Comparison of ENCODE assay signal across 30 cellular contexts in genomic region chr7:50598455-50599343, GRCh38. TPM values are rescaled to one million over a fixed set of nuclear protein-coding genes. Genes with fewer than 3 reads are reported as not detected.
A peak's percentile ranks its signal among the peaks of the same experiment; 100 is the strongest.
DNase-seq lines count a peak whose midpoint lies in the region; ATAC-seq lines count a peak whose summit lies in the region.
"Had no signal": no experiment of that assay in that cellular context is flagged by ENCODE, and none has a peak within 500 bp of the region (broad histone marks: within the 10 kb centered on the region; RNA-seq: fewer than 3 reads in every experiment).

No MANE protein-coding gene starts in this region.

- no peak overlapping the region for H3K4me3 Mint-ChIP-seq in activated naive CD8-positive, alpha-beta T cell treated with anti-CD3 and anti-CD28 coated beads, Interleukin-2, amount 10 ng/mL, durations not matched to agents 7 days and 5 days
- no peak overlapping the region for H3K4me3 Mint-ChIP-seq in activated naive CD8-positive, alpha-beta T cell treated with anti-CD3 and anti-CD28 coated beads, Interleukin-2, amount 50 U/mL, for 24 hours
- no peak overlapping the region for H3K4me3 Mint-ChIP-seq in effector memory CD8-positive, alpha-beta T cell
- H3K4me3 Mint-ChIP-seq: activated naive CD4-positive, alpha-beta T cell treated with anti-CD3 and anti-CD28 coated beads, Interleukin-2, amount 10 ng/mL, durations not matched to agents 7 days and 5 days; CD4-positive, CD25-positive, alpha-beta regulatory T cell; stimulated activated memory B cell treated with anti-CD40 and anti-IgM and Interleukin-4, amounts not matched to agents 10 μg/mL and 1 μg/mL and 100 μg/mL, for 72 hours had no signal

- ATAC-seq in activated naive CD8-positive, alpha-beta T cell treated with anti-CD3 and anti-CD28 coated beads, Interleukin-2, amount 10 ng/mL, durations not matched to agents 7 days and 5 days (ENCODE audit: low read depth), result no peak
- ATAC-seq in activated naive CD8-positive, alpha-beta T cell treated with anti-CD3 and anti-CD28 coated beads, Interleukin-2, amount 50 U/mL, for 24 hours, result no peak
- no peak for ATAC-seq in effector memory CD8-positive, alpha-beta T cell (replicated peaks)
- no peak for ATAC-seq in HG03432 (IDR thresholded peaks at IDR 0.05; ENCODE audit: unreplicated experiment)
- ATAC-seq: activated CD4-positive, CD25-positive, alpha-beta regulatory T cell treated with anti-CD3 and anti-CD28 coated beads, Interleukin-2, amount 50 U/mL, for 24 hours; gastrocnemius medialis; HCT116; Panc1; stimulated activated memory B cell treated with anti-CD40 and anti-IgM and Interleukin-4, amounts not matched to agents 10 μg/mL and 1 μg/mL and 100 μg/mL, for 72 hours had no signal

- no peak for DNase-seq in activated naive CD8-positive, alpha-beta T cell treated with anti-CD3 and anti-CD28 coated beads, Interleukin-2, amount 10 ng/mL, durations not matched to agents 7 days and 5 days
- DNase-seq in activated naive CD8-positive, alpha-beta T cell treated with anti-CD3 and anti-CD28 coated beads, Interleukin-2, amount 50 U/mL, for 24 hours, result no peak
- DNase-seq in NCI-H345 (lab: John Stamatoyannopoulos, UW) (peak; percentile 53), cerebellar cortex (ENCODE audit: low spot score) (no peak)
- no peak for DNase-seq in effector memory CD8-positive, alpha-beta T cell
- no peak for DNase-seq in NK-92 treated with Interleukin-12 subunit alpha and Interleukin-12 subunit beta, amount 100 ng/mL, for 24 hours (lab: John Stamatoyannopoulos, UW)
- DNase-seq: activated CD4-positive, alpha-beta T cell treated with anti-CD3 and anti-CD28 coated beads, Interleukin-2, amount 50 U/mL, for 48 hours; activated naive CD4-positive, alpha-beta T cell treated with anti-CD3 and anti-CD28 coated beads, Interleukin-2, amount 10 ng/mL, durations not matched to agents 7 days and 5 days; amygdala; CD4-positive, CD25-positive, alpha-beta regulatory T cell; esophagus squamous epithelium; gastrocnemius medialis; KG1; MG63; NCI-H187; NCI-H446; SIG-M5; sigmoid colon; stimulated activated CD4-positive, alpha-beta T cell treated with anti-CD3 and anti-CD28 coated beads, Interleukin-4, amount 100 ng/mL, for 4 hours; substantia nigra; T-helper 1 cell; upper lobe of left lung had no signal

- POLR2A ChIA-PET in activated naive CD8-positive, alpha-beta T cell treated with anti-CD3 and anti-CD28 coated beads, Interleukin-2, amount 10 ng/mL, durations not matched to agents 7 days and 5 days (lab: Charles Lee), result no interaction called here

- H3K36me3 Mint-ChIP-seq in activated naive CD8-positive, alpha-beta T cell treated with anti-CD3 and anti-CD28 coated beads, Interleukin-2, amount 10 ng/mL, durations not matched to agents 7 days and 5 days, result no peaks in the 10 kb centered on the region
- H3K36me3 Mint-ChIP-seq in activated naive CD8-positive, alpha-beta T cell treated with anti-CD3 and anti-CD28 coated beads, Interleukin-2, amount 50 U/mL, for 24 hours (ENCODE audit: low read depth), result no peaks in the 10 kb centered on the region
- H3K36me3 Mint-ChIP-seq in effector memory CD8-positive, alpha-beta T cell (ENCODE audit: insufficient read depth), result peaks cover 2% of the 10 kb centered on the region
- H3K36me3 Mint-ChIP-seq: activated naive CD4-positive, alpha-beta T cell treated with anti-CD3 and anti-CD28 coated beads, Interleukin-2, amount 10 ng/mL, durations not matched to agents 7 days and 5 days; CD4-positive, CD25-positive, alpha-beta regulatory T cell; stimulated activated memory B cell treated with anti-CD40 and anti-IgM and Interleukin-4, amounts not matched to agents 10 μg/mL and 1 μg/mL and 100 μg/mL, for 72 hours had no signal

- H3K27me3 Mint-ChIP-seq in activated naive CD8-positive, alpha-beta T cell treated with anti-CD3 and anti-CD28 coated beads, Interleukin-2, amount 10 ng/mL, durations not matched to agents 7 days and 5 days, result no peaks in the 10 kb centered on the region
- no peaks in the 10 kb centered on the region for H3K27me3 Mint-ChIP-seq in activated naive CD8-positive, alpha-beta T cell treated with anti-CD3 and anti-CD28 coated beads, Interleukin-2, amount 50 U/mL, for 24 hours
- peaks cover 0 to 26% of the 10 kb centered on the region in 2 donors for H3K27me3 Mint-ChIP-seq in effector memory CD8-positive, alpha-beta T cell
- H3K27me3 Mint-ChIP-seq: progenitor cell of endocrine pancreas had no signal

- H3K27ac Mint-ChIP-seq in activated naive CD8-positive, alpha-beta T cell treated with anti-CD3 and anti-CD28 coated beads, Interleukin-2, amount 10 ng/mL, durations not matched to agents 7 days and 5 days, result peak overlapping the region; percentile 17
- H3K27ac Mint-ChIP-seq in activated naive CD8-positive, alpha-beta T cell treated with anti-CD3 and anti-CD28 coated beads, Interleukin-2, amount 50 U/mL, for 24 hours, result no peak overlapping the region
- peak overlapping the region; percentile 18 to 44 for H3K27ac Mint-ChIP-seq in effector memory CD8-positive, alpha-beta T cell
- H3K27ac Mint-ChIP-seq: activated naive CD4-positive, alpha-beta T cell treated with anti-CD3 and anti-CD28 coated beads, Interleukin-2, amount 10 ng/mL, durations not matched to agents 7 days and 5 days; progenitor cell of endocrine pancreas; stimulated activated memory B cell treated with anti-CD40 and anti-IgM and Interleukin-4, amounts not matched to agents 10 μg/mL and 1 μg/mL and 100 μg/mL, for 72 hours had no signal

- no peaks in the 10 kb centered on the region for H3K9me3 Mint-ChIP-seq in activated naive CD8-positive, alpha-beta T cell treated with anti-CD3 and anti-CD28 coated beads, Interleukin-2, amount 10 ng/mL, durations not matched to agents 7 days and 5 days
- H3K9me3 Mint-ChIP-seq in activated naive CD8-positive, alpha-beta T cell treated with anti-CD3 and anti-CD28 coated beads, Interleukin-2, amount 50 U/mL, for 24 hours, result no peaks in the 10 kb centered on the region
- H3K9me3 Mint-ChIP-seq in effector memory CD8-positive, alpha-beta T cell, result no peaks in the 10 kb centered on the region
- H3K9me3 Mint-ChIP-seq: activated naive CD4-positive, alpha-beta T cell treated with anti-CD3 and anti-CD28 coated beads, Interleukin-2, amount 10 ng/mL, durations not matched to agents 7 days and 5 days; CD4-positive, CD25-positive, alpha-beta regulatory T cell; stimulated activated memory B cell treated with anti-CD40 and anti-IgM and Interleukin-4, amounts not matched to agents 10 μg/mL and 1 μg/mL and 100 μg/mL, for 72 hours had no signal

- H3K4me1 Mint-ChIP-seq in activated naive CD8-positive, alpha-beta T cell treated with anti-CD3 and anti-CD28 coated beads, Interleukin-2, amount 10 ng/mL, durations not matched to agents 7 days and 5 days, result peaks cover 25% of the 10 kb centered on the region
- peaks cover 8% of the 10 kb centered on the region for H3K4me1 Mint-ChIP-seq in activated naive CD8-positive, alpha-beta T cell treated with anti-CD3 and anti-CD28 coated beads, Interleukin-2, amount 50 U/mL, for 24 hours
- peaks cover 14 to 21% of the 10 kb centered on the region in 2 donors for H3K4me1 Mint-ChIP-seq in effector memory CD8-positive, alpha-beta T cell (ENCODE audit: low read depth in 2 of 2)
- H3K4me1 Mint-ChIP-seq: stimulated activated memory B cell treated with anti-CD40 and anti-IgM and Interleukin-4, amounts not matched to agents 10 μg/mL and 1 μg/mL and 100 μg/mL, for 72 hours had no signal

RNA-seq across cellular contexts. Expression of gene DDC, which starts 33.5 kb away (rescaled TPM):
- total RNA-seq in activated naive CD8-positive, alpha-beta T cell treated with anti-CD3 and anti-CD28 coated beads, Interleukin-2, amount 10 ng/mL, durations not matched to agents 7 days and 5 days, result not detected
- total RNA-seq: cardiac muscle cell; CD4-positive, CD25-positive, alpha-beta regulatory T cell; lung microvascular endothelial cell had no signal
